23 cellular contexts compared by ENCODE assay signal in genomic region chr1:183450086-183450485, GRCh38. TPM values are rescaled to one million over a fixed set of nuclear protein-coding genes. Genes with fewer than 3 reads are reported as not detected.
A peak's percentile ranks its signal among the peaks of the same experiment; 100 is the strongest.
DNase-seq lines count a peak whose midpoint lies in the region; ATAC-seq and TF ChIP-seq lines count a peak whose summit lies in the region.
"Had no signal": no experiment of that assay in that cellular context is flagged by ENCODE, and none has a peak within 500 bp of the region (broad histone marks: within the 10 kb centered on the region; RNA-seq: fewer than 3 reads in every experiment).

No MANE protein-coding gene starts in this region.

- H3K9ac ChIP-seq in SK-N-SH (no peak overlapping the region), PC-3 (ENCODE audit: low read length) (no peak overlapping the region), fibroblast of lung (ENCODE audit: insufficient read depth, low read length) (no peak overlapping the region)
- H3K9ac ChIP-seq: BLaER1 had no signal

- BruUV-seq in PC-3 (replicated peaks; lab: Mats Ljungman, UMichigan): no TSS peak

- H3K9me3 ChIP-seq in SK-N-SH (no peaks in the 10 kb centered on the region), PC-3 (ENCODE audit: low read length) (no peaks in the 10 kb centered on the region), fibroblast of lung (ENCODE audit: control insufficient read depth, insufficient read depth, low read depth, low read length) (no peaks in the 10 kb centered on the region)
- H3K9me3 ChIP-seq: A549, BLaER1, MG63, SJSA1 had no signal

- H3K27ac ChIP-seq in SK-N-SH (ENCODE audit: low read depth in 2 of 2, low read length in 1 of 2) (no peak overlapping the region), PC-3 (ENCODE audit: low read length) (no peak overlapping the region), fibroblast of lung (ENCODE audit: insufficient read depth, low read length) (no peak overlapping the region)
- H3K27ac ChIP-seq: A549, BLaER1, SJSA1 had no signal

- no peaks in the 10 kb centered on the region for H3K9me2 ChIP-seq in SK-N-SH
- no peaks in the 10 kb centered on the region for H3K9me2 ChIP-seq in PC-3 (replicated peaks; ENCODE audit: low read length)

- H3K79me2 ChIP-seq in SK-N-SH (ENCODE audit: insufficient read depth) (no peaks in the 10 kb centered on the region), PC-3 (ENCODE audit: low read length) (no peaks in the 10 kb centered on the region), fibroblast of lung (ENCODE audit: control insufficient read depth, insufficient read depth, low read length) (no peaks in the 10 kb centered on the region)

- H4K20me1 ChIP-seq in SK-N-SH (ENCODE audit: insufficient read depth) (no peaks in the 10 kb centered on the region), PC-3 (ENCODE audit: low read length) (no peaks in the 10 kb centered on the region), fibroblast of lung (ENCODE audit: control insufficient read depth, extremely low read depth, insufficient read depth, low read length) (no peaks in the 10 kb centered on the region)
- H4K20me1 ChIP-seq: BLaER1 had no signal

- POLR2A ChIA-PET in SK-N-SH (lab: Yijun Ruan, JAX): no interaction called here
- POLR2A ChIA-PET in PC-3 (lab: Charles Lee; ENCODE audit: unreplicated experiment): no interaction called here

- H3K4me1 ChIP-seq in SK-N-SH (ENCODE audit: control insufficient read depth in 1 of 2, insufficient read depth in 2 of 2, low read depth in 1 of 2, low read length in 1 of 2): no peaks in the 10 kb centered on the region; a peak in 1 of 4 replicates
- peaks cover 28% of the 10 kb centered on the region for H3K4me1 ChIP-seq in PC-3 (ENCODE audit: insufficient read depth, low read length)
- H3K4me1 ChIP-seq in fibroblast of lung (ENCODE audit: control insufficient read depth, extremely low read depth, insufficient read depth, low read length): no peaks in the 10 kb centered on the region
- H3K4me1 ChIP-seq: BLaER1, SJSA1 had no signal

- no peak overlapping the region for H3K4me3 ChIP-seq in SK-N-SH (ENCODE audit: low read depth in 2 of 2, low read length in 1 of 2)
- no peak overlapping the region for H3K4me3 ChIP-seq in PC-3 (ENCODE audit: low read length)
- no peak overlapping the region for H3K4me3 ChIP-seq in fibroblast of lung (replicated peaks in 1 of 4; ENCODE audit: control extremely low read depth in 1 of 4, insufficient read depth in 1 of 4, low read depth in 3 of 4, low read length in 4 of 4)
- H3K4me3 ChIP-seq: A549, BLaER1, MG63, SJSA1 had no signal

- TF ChIP-seq CTCF in SK-N-SH (IDR thresholded peaks at IDR 0.05) (no peak), PC-3 (conservative IDR thresholded peaks at IDR 0.05; ENCODE audit: low read depth, low read length) (no peak), fibroblast of lung (conservative IDR thresholded peaks at IDR 0.05 in 1 of 2, IDR thresholded peaks at IDR 0.05 in 1 of 2; ENCODE audit: low read depth in 1 of 2, low read length in 2 of 2) (no peak)

- 26% methylated on average over 2 of the region's 2 CpGs for WGBS in SK-N-SH (ENCODE audit: low lambda C conversion rate)

- peak; percentile 42; the same call in 1 of the 3 replicates for ATAC-seq in SK-N-SH treated with all-trans-retinoic acid at 6 μM for 48 hours
- ATAC-seq in PC-3: no peak
- ATAC-seq in GM19455 (IDR thresholded peaks at IDR 0.05; ENCODE audit: unreplicated experiment): no peak
- ATAC-seq: A549; CD8-positive, alpha-beta T cell; Panc1 had no signal

- H3K36me3 ChIP-seq in SK-N-SH (replicated peaks in 1 of 2; ENCODE audit: control insufficient read depth in 1 of 2, insufficient read depth in 2 of 2, low read length in 1 of 2) (no peaks in the 10 kb centered on the region), PC-3 (ENCODE audit: low read depth, low read length) (no peaks in the 10 kb centered on the region), fibroblast of lung (ENCODE audit: control insufficient read depth, insufficient read depth, low read length) (no peaks in the 10 kb centered on the region)
- H3K36me3 ChIP-seq: BLaER1, MG63, SJSA1 had no signal

- no peak overlapping the region for H3K4me2 ChIP-seq in SK-N-SH
- no peak overlapping the region for H3K4me2 ChIP-seq in PC-3 (ENCODE audit: low read length)
- no peak overlapping the region for H3K4me2 ChIP-seq in fibroblast of lung (ENCODE audit: extremely low read depth, insufficient read depth, low read length)
- H3K4me2 ChIP-seq: A549, BLaER1 had no signal

- CTCF ChIA-PET in SK-N-SH (lab: Yijun Ruan, JAX) (no interaction called here), PC-3 (lab: Charles Lee) (no interaction called here)

- H2AFZ ChIP-seq in SK-N-SH (ENCODE audit: low read depth) (no peak overlapping the region), PC-3 (ENCODE audit: low read length) (0 out of 2 replicates have a peak overlapping the region, but pooled peaks have one; percentile 26), fibroblast of lung (ENCODE audit: low read length) (no peak overlapping the region)

- intact Hi-C loops in PC-3 (cut with micrococcal nuclease): no loop called here

- H3K27me3 ChIP-seq in SK-N-SH (ENCODE audit: insufficient read depth) (no peaks in the 10 kb centered on the region), PC-3 (ENCODE audit: low read length) (no peaks in the 10 kb centered on the region), fibroblast of lung (ENCODE audit: control insufficient read depth, insufficient read depth, low read length) (no peaks in the 10 kb centered on the region)
- H3K27me3 ChIP-seq: BLaER1, MG63 had no signal

- DNase-seq in SK-N-SH: no peak
- DNase-seq in PC-3: peak; percentile 46
- peak; percentile 10 to 13 for DNase-seq in fibroblast of lung (ENCODE audit: low read depth in 2 of 2)
- no peak for DNase-seq in KG1 (lab: John Stamatoyannopoulos, UW)
- no peak for DNase-seq in AG08395 (ENCODE audit: low spot score)
- no peak for DNase-seq in HuH-7 (ENCODE audit: low spot score)
- DNase-seq: CD8-positive, alpha-beta T cell; DMS79; HFFc6; Karpas-422; MG63; NCI-H1048; NCI-H1436; NCI-H1930; NCI-H524; SW 1271 had no signal

- no peak for TF ChIP-seq RAD21 in SK-N-SH (IDR thresholded peaks at IDR 0.05; ENCODE audit: low read length)

- no peak for TF ChIP-seq EP300 in SK-N-SH (IDR thresholded peaks at IDR 0.05; ENCODE audit: borderline replicate concordance in 1 of 2, low read depth in 1 of 2, low read length in 1 of 2)

- H3F3A ChIP-seq in SK-N-SH (replicated peaks; ENCODE audit: insufficient read depth) (peaks cover 3% of the 10 kb centered on the region), PC-3 (ENCODE audit: low read length, unreplicated experiment) (peaks cover 3% of the 10 kb centered on the region)

TF ChIP-seq in SK-N-SH treated with all-trans-retinoic acid at 6 μM for 48 hours, 23 proteins besides CTCF, POLR2A, EP300 and RAD21 (continues in another document):
- TF ChIP-seq PPARA (CRISPR knock-in tag; IDR thresholded peaks at IDR 0.05; ENCODE audit: borderline replicate concordance) (no peak), TOX (CRISPR knock-in tag; IDR thresholded peaks at IDR 0.05; ENCODE audit: borderline replicate concordance) (no peak), PATZ1 (CRISPR knock-in tag; IDR thresholded peaks at IDR 0.05; ENCODE audit: borderline replicate concordance) (no peak)

TF ChIP-seq in SK-N-SH, 30 proteins besides CTCF, POLR2A, EP300 and RAD21 (continues in another document):
- TF ChIP-seq ELF1 (IDR thresholded peaks at IDR 0.05) (no peak), MEF2A (IDR thresholded peaks at IDR 0.05; ENCODE audit: borderline replicate concordance, low read depth) (no peak), MXI1 (IDR thresholded peaks at IDR 0.05; ENCODE audit: low read depth, low read length) (no peak), TCF12 (IDR thresholded peaks at IDR 0.05) (no peak), GATA2 (CRISPR knock-in tag; IDR thresholded peaks at IDR 0.05) (no peak), TEAD4 (IDR thresholded peaks at IDR 0.05; ENCODE audit: borderline replicate concordance, insufficient read depth) (no peak), USF1 (IDR thresholded peaks at IDR 0.05; ENCODE audit: borderline replicate concordance, low read depth) (no peak), NRF1 (IDR thresholded peaks at IDR 0.05; ENCODE audit: low read depth, low read length) (no peak), EZH2phosphoT487 (IDR thresholded peaks at IDR 0.05; ENCODE audit: borderline replicate concordance, low read depth) (no peak), JUND (IDR thresholded peaks at IDR 0.05) (no peak), NFIC (IDR thresholded peaks at IDR 0.05; ENCODE audit: borderline replicate concordance) (no peak), TAF1 (IDR thresholded peaks at IDR 0.05; ENCODE audit: borderline replicate concordance, low read depth, low read length) (no peak), MAX (IDR thresholded peaks at IDR 0.05; ENCODE audit: low read depth) (no peak)

RNA-seq across cellular contexts. Expression of gene SMG7, which starts 22.2 kb away (rescaled TPM):
- polyA plus RNA-seq in SK-N-SH (2012; rRNA removed) (19.8 and 26.0 TPM in 2 replicates), fibroblast of lung (30.7 and 31.0 TPM in 2 replicates)
- polyA plus RNA-seq in SK-N-SH (2012; cell fraction: cytosol; rRNA removed): 18.2 and 21.8 TPM in 2 replicates
- polyA plus RNA-seq in SK-N-SH (2012; cell fraction: nucleus; rRNA removed): 18.5 and 30.6 TPM in 2 replicates
- total RNA-seq in PC-3 (2014; rRNA removed) (25.5 and 38.4 TPM in 2 replicates), fibroblast of lung (16.2 and 23.1 TPM in 2 replicates)
- 18.8 and 19.4 TPM in 2 replicates for polyA plus RNA-seq in fibroblast of lung (2012)
- 24.7 and 35.3 TPM in 2 replicates for polyA minus RNA-seq in fibroblast of lung (ENCODE audit: low replicate concordance)

RNA-seq across cellular contexts. Expression of gene NMNAT2, which starts 31.9 kb away (rescaled TPM):
- polyA plus RNA-seq in SK-N-SH (2012; rRNA removed) (0.06 and 0.07 TPM in 2 replicates), fibroblast of lung (0.02 and 0.61 TPM in 2 replicates)
- 0.19 and 0.73 TPM in 2 replicates for polyA plus RNA-seq in SK-N-SH (2012; cell fraction: cytosol; rRNA removed)
- 0.13 and 0.29 TPM in 2 replicates for polyA plus RNA-seq in SK-N-SH (2012; cell fraction: nucleus; rRNA removed)
- total RNA-seq in PC-3 (2014; rRNA removed) (6.0 and 6.6 TPM in 2 replicates), fibroblast of lung (under 0.01 TPM in 2 replicates)
- 0.15 and 0.90 TPM in 2 replicates for polyA plus RNA-seq in fibroblast of lung (2012)
- not detected in 2 replicates for polyA minus RNA-seq in fibroblast of lung (ENCODE audit: low replicate concordance)
- total RNA-seq: CD8-positive, alpha-beta T cell; HT-29 had no signal

Comparison
In these comparisons a context has a peak if more than half of its experiments do, and no peak if none do; other contexts are left out.
1. DNase-seq: peak in PC-3 (single experiment) and fibroblast of lung (2 of 2); none in SK-N-SH (single experiment), KG1 (single experiment), AG08395 (single experiment) and HuH-7 (single experiment).